8 cellular contexts compared by ENCODE assay signal in genomic region chr19:49642488-49643035, GRCh38. TPM values are rescaled to one million over a fixed set of nuclear protein-coding genes. Genes with fewer than 3 reads are reported as not detected.
DNase-seq lines count a peak whose midpoint lies in the region; ATAC-seq and TF ChIP-seq lines count a peak whose summit lies in the region.

No MANE protein-coding gene starts in this region.

- 8 to 18% methylated on average over 4 to 6 of the region's 6 CpGs for WGBS in endodermal cell (ENCODE audit: insufficient coverage in 1 of 2, insufficient read length in 1 of 2), 2 experiments

- H3K9me2 ChIP-seq in DOHH2 (replicated peaks; ENCODE audit: control insufficient read depth, low read length) = no peaks in the 10 kb centered on the region
- H3K9me2 ChIP-seq in OCI-LY1 (ENCODE audit: low read depth, low read length) = no peaks in the 10 kb centered on the region

- H3K36me3 ChIP-seq in DOHH2 (ENCODE audit: control insufficient read depth, low read length) = peaks cover 48% of the 10 kb centered on the region
- H3K36me3 ChIP-seq in OCI-LY1 (ENCODE audit: insufficient read depth, low read length) = peaks cover 28% of the 10 kb centered on the region; the same call in 1 of the 2 replicates
- peaks cover 34% of the 10 kb centered on the region for H3K36me3 ChIP-seq in endodermal cell (ENCODE audit: control insufficient read depth, insufficient read depth, low read length)

- no peak for DNase-seq in endodermal cell
- no peak for DNase-seq in osteocyte (ENCODE audit: extremely low spot score, unreplicated experiment)
- DNase-seq in AML-193 (lab: John Stamatoyannopoulos, UW) = no peak
- DNase-seq in GOT3 (lab: John Stamatoyannopoulos, UW) = no peak
- no peak for DNase-seq in NCI-H2081 treated with DMSO at 0.1 percent for 48 hours (lab: John Stamatoyannopoulos, UW)

- H3K27me3 Mint-ChIP-seq in endodermal cell (ENCODE audit: insufficient read depth) (peaks cover 13% of the 10 kb centered on the region), osteocyte (ENCODE audit: unreplicated experiment) (no peaks in the 10 kb centered on the region)

- H3K9ac ChIP-seq in OCI-LY1 (ENCODE audit: low read length) = peak overlapping the region; percentile 95
- peak overlapping the region; percentile 95 for H3K9ac ChIP-seq in endodermal cell (ENCODE audit: extremely low read depth, low read length, poor library complexity, severe bottlenecking)

- peaks cover 31% of the 10 kb centered on the region for H3K4me1 ChIP-seq in DOHH2 (ENCODE audit: control insufficient read depth, low read length)
- peaks cover 23% of the 10 kb centered on the region for H3K4me1 ChIP-seq in OCI-LY1 (ENCODE audit: insufficient read depth, low read length, severe bottlenecking)
- H3K4me1 ChIP-seq in endodermal cell (ENCODE audit: control insufficient read depth, insufficient read depth, low read length) = peaks cover 4% of the 10 kb centered on the region

- H3F3A ChIP-seq in DOHH2 (ENCODE audit: control insufficient read depth, insufficient read depth) (peaks cover 6% of the 10 kb centered on the region), OCI-LY1 (ENCODE audit: insufficient read depth, low read length) (no peaks in the 10 kb centered on the region)

- H3K4me3 ChIP-seq in DOHH2 (ENCODE audit: low read length) = peak overlapping the region; percentile 95
- peak overlapping the region; percentile 95 for H3K4me3 ChIP-seq in OCI-LY1 (ENCODE audit: low read depth, low read length, poor library complexity, severe bottlenecking)
- peak overlapping the region; percentile 97 for H3K4me3 ChIP-seq in endodermal cell (ENCODE audit: low read length)

- peaks cover 62% of the 10 kb centered on the region for H3K79me2 ChIP-seq in DOHH2 (ENCODE audit: control insufficient read depth, low read length)
- peaks cover 25% of the 10 kb centered on the region for H3K79me2 ChIP-seq in OCI-LY1 (ENCODE audit: insufficient read depth, low read length)

- H3K9me3 ChIP-seq in DOHH2 (ENCODE audit: control insufficient read depth, insufficient read depth, low read length) (no peaks in the 10 kb centered on the region), OCI-LY1 (ENCODE audit: low read length) (no peaks in the 10 kb centered on the region), endodermal cell (ENCODE audit: control insufficient read depth, low read length) (no peaks in the 10 kb centered on the region)

- H3K36me3 Mint-ChIP-seq in endodermal cell (ENCODE audit: low read depth) = peaks cover 30% of the 10 kb centered on the region
- peaks cover 14% of the 10 kb centered on the region for H3K36me3 Mint-ChIP-seq in osteocyte (ENCODE audit: unreplicated experiment)

- TF ChIP-seq CTCF in DOHH2 (IDR thresholded peaks at IDR 0.05; ENCODE audit: low read depth, low read length, poor library complexity, severe bottlenecking) = no peak
- peak; percentile 6; the same call in 1 of the 2 replicates for TF ChIP-seq CTCF in OCI-LY1 (IDR thresholded peaks at IDR 0.05; ENCODE audit: low read length)
- TF ChIP-seq CTCF in endodermal cell (conservative IDR thresholded peaks at IDR 0.05) = no peak
- no peak for TF ChIP-seq CTCF in osteocyte (IDR thresholded peaks at IDR 0.05)

- H3K4me2 ChIP-seq in DOHH2 (ENCODE audit: low read length) (peak overlapping the region; percentile 89), OCI-LY1 (ENCODE audit: low read length) (peak overlapping the region; percentile 94)

- peaks cover 43% of the 10 kb centered on the region for H3K4me1 Mint-ChIP-seq in endodermal cell
- peaks cover 54% of the 10 kb centered on the region for H3K4me1 Mint-ChIP-seq in osteocyte (ENCODE audit: unreplicated experiment)

- H3K27ac ChIP-seq in DOHH2 (ENCODE audit: low read depth, low read length) (peak overlapping the region; percentile 68), OCI-LY1 (ENCODE audit: low read depth, low read length, poor library complexity, severe bottlenecking) (peak overlapping the region; percentile 68), endodermal cell (ENCODE audit: low read depth, low read length) (peak overlapping the region; percentile 82)

- ATAC-seq in HG03439 (IDR thresholded peaks at IDR 0.05; ENCODE audit: unreplicated experiment) = no peak

- H3K27ac Mint-ChIP-seq in endodermal cell (peak overlapping the region; percentile 98), osteocyte (ENCODE audit: unreplicated experiment) (peak overlapping the region; percentile 94)

- H3K9me3 Mint-ChIP-seq in endodermal cell = no peaks in the 10 kb centered on the region
- H3K9me3 Mint-ChIP-seq in osteocyte (ENCODE audit: unreplicated experiment) = no peaks in the 10 kb centered on the region

- H3K27me3 ChIP-seq in DOHH2 (ENCODE audit: control insufficient read depth, low read length) (peaks cover 14% of the 10 kb centered on the region), OCI-LY1 (ENCODE audit: insufficient read depth, low read length) (no peaks in the 10 kb centered on the region), endodermal cell (ENCODE audit: control insufficient read depth, insufficient read depth, low read length, poor library complexity, severe bottlenecking) (no peaks in the 10 kb centered on the region)

- H4K20me1 ChIP-seq in DOHH2 (ENCODE audit: control insufficient read depth, insufficient read depth, low read depth, low read length) = no peaks in the 10 kb centered on the region
- no peaks in the 10 kb centered on the region for H4K20me1 ChIP-seq in OCI-LY1 (ENCODE audit: insufficient read depth, low read length)

- H3K4me3 Mint-ChIP-seq in endodermal cell = peak overlapping the region; percentile 99
- peak overlapping the region; percentile 95 for H3K4me3 Mint-ChIP-seq in osteocyte (ENCODE audit: unreplicated experiment)

- no peak overlapping the region for H2AFZ ChIP-seq in OCI-LY1 (ENCODE audit: low read length)

RNA-seq across cellular contexts. Expression of gene SCAF1, which starts 0.6 kb away (rescaled TPM):
- total RNA-seq in endodermal cell (10 to 100 TPM; 84.8 to 94.5 TPM), osteocyte (74.9 and 81.9 TPM in 2 replicates)
- 44.7 TPM for polyA plus RNA-seq in endodermal cell (2013, experiment 1 of 2)
- polyA plus RNA-seq in endodermal cell (2013, experiment 2 of 2) = 40.4 TPM

RNA-seq across cellular contexts. Expression of gene RRAS, which starts 2.6 kb away (rescaled TPM):
- total RNA-seq in endodermal cell (1 to 10 TPM; 5.8 to 7.3 TPM), osteocyte (67.4 and 67.7 TPM in 2 replicates)
- polyA plus RNA-seq in endodermal cell (2013, experiment 1 of 2) = 18.7 TPM
- 22.4 TPM for polyA plus RNA-seq in endodermal cell (2013, experiment 2 of 2)

RNA-seq across cellular contexts. Expression of gene IRF3, which starts 23.1 kb away (rescaled TPM):
- total RNA-seq in endodermal cell (100 to 1,000 TPM; 127 to 128 TPM), osteocyte (80.9 and 88.9 TPM in 2 replicates)
- 58.7 TPM for polyA plus RNA-seq in endodermal cell (2013, experiment 1 of 2)
- polyA plus RNA-seq in endodermal cell (2013, experiment 2 of 2) = 66.6 TPM

RNA-seq across cellular contexts. Expression of gene BCL2L12, which starts 23.2 kb away (rescaled TPM):
- 100 to 1,000 TPM in 1 of 2 donors, 10 to 100 TPM in 1; 91.8 to 101 TPM for total RNA-seq in endodermal cell
- polyA plus RNA-seq in endodermal cell (2013, experiment 1 of 2) = 81.0 TPM
- polyA plus RNA-seq in endodermal cell (2013, experiment 2 of 2) = 68.6 TPM
- 23.6 and 29.3 TPM in 2 replicates for total RNA-seq in osteocyte

RNA-seq across cellular contexts. Expression of gene PRMT1, which starts 34.5 kb away (rescaled TPM):
- 100 to 1,000 TPM; 343 to 362 TPM for total RNA-seq in endodermal cell
- polyA plus RNA-seq in endodermal cell (2013, experiment 1 of 2) = 417 TPM
- polyA plus RNA-seq in endodermal cell (2013, experiment 2 of 2) = 408 TPM
- 121 and 126 TPM in 2 replicates for total RNA-seq in osteocyte
